ENCODE assay signal across 1 cellular context in genomic region chr6:168518348-168518745, GRCh38.
TF ChIP-seq lines count a peak whose summit lies in the region.

No MANE protein-coding gene starts in this region.

TF ChIP-seq in HepG2, 621 proteins besides CTCF, POLR2A, EP300 and RAD21 (continued from another document):
- peak; percentile 73; the same call in 1 of the 2 replicates for TF ChIP-seq SP1 (IDR thresholded peaks at IDR 0.05)
- no peak for TF ChIP-seq SP1 (CRISPR knock-in tag; IDR thresholded peaks at IDR 0.05)
- TF ChIP-seq CCDC6 (CRISPR knock-in tag; IDR thresholded peaks at IDR 0.05) = no peak
- no peak for TF ChIP-seq PPARG (CRISPR knock-in tag; conservative IDR thresholded peaks at IDR 0.05)
